ENCODE assay signal across 9 cellular contexts in the genomic region with DNA sequence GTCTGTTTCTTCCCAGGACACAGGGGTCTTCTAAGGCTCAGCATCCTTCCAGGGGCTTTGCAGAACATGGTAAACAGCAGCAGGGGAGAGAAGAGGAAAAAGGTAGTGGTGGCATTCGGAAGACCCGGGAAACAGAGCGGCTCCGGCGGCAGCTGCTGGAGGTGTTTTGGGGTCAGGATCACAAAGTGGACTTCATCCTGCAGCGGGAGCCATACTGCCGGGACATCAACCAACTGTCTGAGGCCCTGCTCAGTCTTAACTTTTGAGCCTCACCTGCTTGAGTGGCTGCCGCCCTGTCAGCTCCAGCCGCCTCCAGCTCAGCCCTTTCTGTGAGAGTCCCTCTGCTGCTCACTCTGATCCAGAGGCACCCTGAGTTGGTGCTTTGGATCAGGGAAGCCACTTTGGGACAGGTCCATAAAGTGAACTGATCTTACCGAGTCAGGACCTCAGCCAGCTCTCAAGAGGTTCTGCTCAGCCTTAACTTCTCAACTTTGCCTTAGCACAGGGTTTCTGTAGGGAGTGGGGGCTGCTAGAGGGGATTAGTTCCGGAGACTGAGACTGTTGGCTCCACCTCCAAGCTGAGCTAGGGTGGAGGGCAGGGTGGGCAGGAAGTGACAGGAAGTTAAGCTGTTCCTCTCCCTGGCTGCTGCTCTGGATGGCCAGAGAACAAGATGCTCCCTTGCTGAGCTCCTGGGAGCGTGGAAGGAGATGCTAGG. TPM values are rescaled to one million over a fixed set of nuclear protein-coding genes. Genes with fewer than 3 reads are reported as not detected.
A peak's percentile ranks its signal among the peaks of the same experiment; 100 is the strongest.
DNase-seq lines count a peak whose midpoint lies in the region; ATAC-seq and TF ChIP-seq lines count a peak whose summit lies in the region.
"Had no signal": no experiment of that assay in that cellular context is flagged by ENCODE, and none has a peak within 500 bp of the region (broad histone marks: within the 10 kb centered on the region; RNA-seq: fewer than 3 reads in every experiment).

No MANE protein-coding gene starts in this region.

- CTCF ChIA-PET in WTC11 (lab: Charles Lee) = interaction anchor here (0.8 to 4.2 kb wide), 35 partner anchors 10 to 195 kb away, joined by 3 to 83 read pairs (median 6); a partner anchor contains a TSS
- CTCF ChIA-PET in Caco-2 (lab: Charles Lee) = interaction anchor here (0.5 to 4.1 kb wide), 4 partner anchors 38 to 109 kb away, joined by 3 to 37 read pairs (median 12); a partner anchor contains a TSS

- no TSS peak for BruUV-seq in Caco-2 (replicated peaks; lab: Mats Ljungman, UMichigan)

- 0 out of 2 replicates have a peak, but pooled peaks have one; percentile 9 for TF ChIP-seq CTCF in WTC11 (IDR thresholded peaks at IDR 0.05)
- TF ChIP-seq CTCF in Caco-2 (IDR thresholded peaks at IDR 0.05; ENCODE audit: insufficient read depth in 1 of 2, low read depth in 1 of 2, low read length in 1 of 2, severe bottlenecking in 1 of 2, unreplicated experiment in 1 of 2) = no peak

- H3K4me3 ChIP-seq in right cardiac atrium (ENCODE audit: low read length) = no peak overlapping the region
- no peak overlapping the region for H3K4me3 ChIP-seq in thymus (ENCODE audit: low read length)
- H3K4me3 ChIP-seq in Caco-2 (ENCODE audit: low read depth, low read length) = no peak overlapping the region
- H3K4me3 ChIP-seq: SK-N-MC had no signal

- POLR2A ChIA-PET in WTC11 (lab: Charles Lee) = interaction anchor here (1.1 to 2.1 kb wide), 3 partner anchors 38 to 105 kb away, joined by 3 to 7 read pairs (median 7); a partner anchor contains a TSS
- POLR2A ChIA-PET in Caco-2 (lab: Charles Lee) = interaction anchor here (0.5 to 0.7 kb wide), 2 partner anchors 70 to 108 kb away, joined by 3 read pairs; no protein-coding TSS in a partner anchor

- no peak overlapping the region for H3K4me3 Mint-ChIP-seq in activated T-cell treated with anti-CD3 and anti-CD28 coated beads, Interleukin-2, amount 50 U/mL, for 72 hours
- no peak overlapping the region for H3K4me3 Mint-ChIP-seq in WTC11
- no peak overlapping the region for H3K4me3 Mint-ChIP-seq in Caco-2 (ENCODE audit: unreplicated experiment)

- intact Hi-C loops in right cardiac atrium (cut with DNase I) (loop anchor here in 3 of 4 donors (2.0 to 10.0 kb wide), 3 partner anchors 72 to 105 kb away; a partner anchor contains a TSS), Caco-2 (cut with micrococcal nuclease; ENCODE audit: unreplicated experiment) (loop anchor here (2.0 kb wide), 1 partner anchor 194 kb away; a partner anchor contains a TSS)

- no peaks in the 10 kb centered on the region for H3K9me3 Mint-ChIP-seq in activated T-cell treated with anti-CD3 and anti-CD28 coated beads, Interleukin-2, amount 50 U/mL, for 72 hours
- H3K9me3 Mint-ChIP-seq in WTC11 = no peaks in the 10 kb centered on the region
- H3K9me3 Mint-ChIP-seq in Caco-2 (ENCODE audit: unreplicated experiment) = no peaks in the 10 kb centered on the region

- no peaks in the 10 kb centered on the region for H3K27me3 Mint-ChIP-seq in activated T-cell treated with anti-CD3 and anti-CD28 coated beads, Interleukin-2, amount 50 U/mL, for 72 hours (ENCODE audit: low read depth)
- no peaks in the 10 kb centered on the region for H3K27me3 Mint-ChIP-seq in WTC11 (ENCODE audit: low read depth)
- H3K27me3 Mint-ChIP-seq in Caco-2 (ENCODE audit: insufficient read depth, unreplicated experiment) = no peaks in the 10 kb centered on the region

- peak overlapping the region; percentile 16 for H3K27ac Mint-ChIP-seq in activated T-cell treated with anti-CD3 and anti-CD28 coated beads, Interleukin-2, amount 50 U/mL, for 72 hours
- H3K27ac Mint-ChIP-seq in WTC11 (no peak overlapping the region), Caco-2 (ENCODE audit: unreplicated experiment) (no peak overlapping the region)

- peaks cover 49% of the 10 kb centered on the region for H3K4me1 Mint-ChIP-seq in activated T-cell treated with anti-CD3 and anti-CD28 coated beads, Interleukin-2, amount 50 U/mL, for 72 hours (ENCODE audit: low read depth)
- H3K4me1 Mint-ChIP-seq in WTC11 = peaks cover 10% of the 10 kb centered on the region
- H3K4me1 Mint-ChIP-seq in Caco-2 (ENCODE audit: low read depth, unreplicated experiment) = peaks cover 14% of the 10 kb centered on the region

- WGBS in right cardiac atrium = 54% methylated on average over 12 of the region's 12 CpGs
- WGBS in thymus = 70% methylated on average over 12 of the region's 12 CpGs

- H3K27me3 ChIP-seq in right cardiac atrium (ENCODE audit: control insufficient read depth, insufficient read depth) (no peaks in the 10 kb centered on the region), thymus (ENCODE audit: control insufficient read depth, insufficient read depth) (no peaks in the 10 kb centered on the region), Caco-2 (replicated peaks; ENCODE audit: control insufficient read depth, insufficient read depth, low read length) (no peaks in the 10 kb centered on the region)

- H3K27ac ChIP-seq in right cardiac atrium (ENCODE audit: low read length) = peak overlapping the region; percentile 76
- H3K27ac ChIP-seq in thymus (ENCODE audit: low read depth) = peak overlapping the region; percentile 82
- H3K27ac ChIP-seq: SK-N-MC had no signal

- H3K9me3 ChIP-seq in right cardiac atrium (ENCODE audit: control insufficient read depth, low read length) (no peaks in the 10 kb centered on the region), thymus (ENCODE audit: control insufficient read depth) (no peaks in the 10 kb centered on the region), Caco-2 (no peaks in the 10 kb centered on the region)

- H3K4me1 ChIP-seq in right cardiac atrium (ENCODE audit: control insufficient read depth, insufficient read depth, low read length) (no peaks in the 10 kb centered on the region), thymus (ENCODE audit: control insufficient read depth, insufficient read depth, low read length) (peaks cover 20% of the 10 kb centered on the region), Caco-2 (no peaks in the 10 kb centered on the region; the same call in 1 of the 2 replicates)

- H3K36me3 ChIP-seq in thymus (ENCODE audit: control insufficient read depth, insufficient read depth) (peaks cover 55% of the 10 kb centered on the region), Caco-2 (ENCODE audit: control insufficient read depth, insufficient read depth, low read length) (peaks cover 7% of the 10 kb centered on the region)

- DNase-seq in activated T-cell treated with anti-CD3 and anti-CD28 coated beads, Interleukin-2, amount 50 U/mL, for 72 hours = no peak
- DNase-seq in activated T-cell treated with anti-CD3 and anti-CD28 coated beads, Interleukin-2, amount 50 U/mL, for 1 hour = no peak
- DNase-seq in WTC11 (ENCODE audit: low spot score) (no peak), right cardiac atrium (peak in 2 of 3 donors; percentile 47 to 60), Caco-2 (no peak), NCI-H526 treated with DMSO at 0.1 percent for 48 hours (lab: John Stamatoyannopoulos, UW) (no peak)

- H3K36me3 Mint-ChIP-seq in activated T-cell treated with anti-CD3 and anti-CD28 coated beads, Interleukin-2, amount 50 U/mL, for 72 hours (ENCODE audit: insufficient read depth in 2 of 2) = peaks cover 5 to 21% of the 10 kb centered on the region in 2 donors
- H3K36me3 Mint-ChIP-seq in WTC11 (peaks cover 35% of the 10 kb centered on the region), Caco-2 (ENCODE audit: insufficient read depth, unreplicated experiment) (peaks cover 53% of the 10 kb centered on the region)

- no peak for ATAC-seq in activated T-cell treated with anti-CD3 and anti-CD28 coated beads, Interleukin-2, amount 50 U/mL, for 72 hours (replicated peaks in 1 of 2)
- no peak for ATAC-seq in WTC11
- ATAC-seq in right cardiac atrium = peak in 1 of 2 donors; percentile 3
- no peak for ATAC-seq in GM21526 (IDR thresholded peaks at IDR 0.05; ENCODE audit: low FRiP score, unreplicated experiment)

TF ChIP-seq in WTC11, 78 proteins besides CTCF, POLR2A, EP300 and RAD21 (continues in another document):
- TF ChIP-seq ZNF138 (CRISPR knock-in tag; conservative IDR thresholded peaks at IDR 0.05) (no peak), ZNF121 (CRISPR knock-in tag; IDR thresholded peaks at IDR 0.05) (no peak), NFYB (CRISPR knock-in tag; conservative IDR thresholded peaks at IDR 0.05; ENCODE audit: low read depth) (no peak), SMAD4 (CRISPR knock-in tag; IDR thresholded peaks at IDR 0.05) (no peak), ZNF416 (CRISPR knock-in tag; IDR thresholded peaks at IDR 0.05) (no peak), NR1H2 (CRISPR knock-in tag; IDR thresholded peaks at IDR 0.05) (no peak), ZNF317 (CRISPR knock-in tag; IDR thresholded peaks at IDR 0.05; ENCODE audit: borderline replicate concordance, low read depth) (no peak)

RNA-seq across cellular contexts. Expression of a gene that starts 5.4 kb away (rescaled TPM):
- 10 to 100 TPM; 38.5 to 44.8 TPM for total RNA-seq in activated T-cell treated with anti-CD3 and anti-CD28 coated beads, Interleukin-2, amount 50 U/mL, for 72 hours
- total RNA-seq in WTC11 (2021) = 55.0 to 59.2 TPM (median 56.7 TPM) in 3 replicates
- total RNA-seq in right cardiac atrium = 100 to 1,000 TPM in 1 of 4 donors, 10 to 100 TPM in 3; 74.6 to 101 (median 94.4) TPM
- polyA plus RNA-seq in right cardiac atrium = 128 TPM
- polyA plus RNA-seq in thymus = 148 TPM
- total RNA-seq in Caco-2 (2022) = 44.1 and 45.8 TPM in 2 replicates

RNA-seq across cellular contexts. Expression of a gene that starts 7.4 kb away (rescaled TPM):
- total RNA-seq in activated T-cell treated with anti-CD3 and anti-CD28 coated beads, Interleukin-2, amount 50 U/mL, for 72 hours = 100 to 1,000 TPM; 114 to 126 TPM
- 33.2 to 34.2 TPM (median 33.3 TPM) in 3 replicates for total RNA-seq in WTC11 (2021)
- total RNA-seq in right cardiac atrium = 10 to 100 TPM; 23.4 to 27.7 (median 26.0) TPM
- 19.1 TPM for polyA plus RNA-seq in right cardiac atrium
- 28.9 TPM for polyA plus RNA-seq in thymus
- total RNA-seq in Caco-2 (2022) = 50.0 and 50.5 TPM in 2 replicates

RNA-seq across cellular contexts. Expression of a gene that starts 7.7 kb away (rescaled TPM):
- 10 to 100 TPM; 15.7 to 30.7 TPM for total RNA-seq in activated T-cell treated with anti-CD3 and anti-CD28 coated beads, Interleukin-2, amount 50 U/mL, for 72 hours
- total RNA-seq in WTC11 (2021) = 0.94 to 2.1 TPM (median 1.5 TPM) in 3 replicates
- 1 to 10 TPM; 1.6 to 3.1 (median 2.7) TPM for total RNA-seq in right cardiac atrium
- polyA plus RNA-seq in right cardiac atrium = 1.3 TPM
- polyA plus RNA-seq in thymus = 9.5 TPM
- total RNA-seq in Caco-2 (2022) = 1.1 and 1.4 TPM in 2 replicates

RNA-seq across cellular contexts. Expression of a gene that starts 38.4 kb away (rescaled TPM):
- under 1 TPM; 0.09 to 0.14 TPM for total RNA-seq in activated T-cell treated with anti-CD3 and anti-CD28 coated beads, Interleukin-2, amount 50 U/mL, for 72 hours
- total RNA-seq in WTC11 (2021) (16.6 to 18.3 TPM (median 17.9 TPM) in 3 replicates), right cardiac atrium (10 to 100 TPM in 2 of 4 donors, 1 to 10 TPM in 2; 9.3 to 12.0 (median 10.5) TPM), Caco-2 (2022) (5.9 and 6.1 TPM in 2 replicates)
- polyA plus RNA-seq in right cardiac atrium (5.1 TPM), thymus (4.3 TPM)

Comparison
In these comparisons a context has a peak if more than half of its experiments do, and no peak if none do; other contexts are left out.
1. DNase-seq: peak in right cardiac atrium (2 of 3); none in activated T-cell treated with anti-CD3 and anti-CD28 coated beads, Interleukin-2, amount 50 U/mL, for 72 hours (0 of 2), activated T-cell treated with anti-CD3 and anti-CD28 coated beads, Interleukin-2, amount 50 U/mL, for 1 hour (single experiment), WTC11 (single experiment), Caco-2 (0 of 2) and NCI-H526 treated with DMSO at 0.1 percent for 48 hours (single experiment).